Comparison of ENCODE assay signal across 20 cellular contexts in the genomic region with DNA sequence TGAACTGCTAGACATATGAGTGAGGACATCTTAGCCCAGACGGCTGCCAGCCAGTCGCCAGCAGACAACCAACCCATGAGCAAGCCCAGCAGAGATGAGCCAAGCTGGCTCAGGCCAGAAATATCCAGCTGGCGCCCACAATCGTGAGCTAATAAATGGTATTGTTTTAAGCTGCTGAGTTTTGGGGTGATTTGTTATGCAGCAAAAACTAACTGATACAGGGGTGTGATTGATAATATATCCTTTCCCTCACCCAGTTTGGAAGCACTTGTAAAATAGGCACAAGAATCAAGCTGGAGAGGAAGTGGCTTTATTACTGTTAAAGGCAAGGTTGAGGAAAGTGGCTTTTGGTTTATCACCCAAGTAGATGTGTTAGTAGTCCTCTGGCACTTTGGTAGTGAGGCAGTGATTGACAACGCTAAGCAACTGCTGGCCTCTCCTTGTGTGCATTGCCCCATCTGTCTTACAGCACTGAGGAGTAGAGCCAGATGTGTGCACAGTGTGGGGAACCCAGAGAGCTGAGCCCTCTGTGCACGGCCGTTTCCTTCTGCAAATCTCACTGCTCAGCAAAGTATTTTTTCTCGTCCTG.
"Had no signal": no experiment of that assay in that cellular context is flagged by ENCODE, and none has a peak within 500 bp of the region (broad histone marks: within the 10 kb centered on the region; RNA-seq: fewer than 3 reads in every experiment).

No MANE protein-coding gene starts in this region.

- H3K4me3 Mint-ChIP-seq: T-helper 1 cell treated with Interleukin-12 subunit alpha and Interleukin-12 subunit beta and Interleukin-4 antibody, amounts not matched to agents 30 μg/mL and 1 μg/mL, for 36 hours had no signal

- DNase-seq: activated CD4-positive, alpha-beta T cell treated with anti-CD3 and anti-CD28 coated beads, Interleukin-2, amount 50 U/mL, for 4 hours; activated gamma-delta T cell treated with Interleukin-2 at 50 U/mL for 16 hours; amygdala; dorsolateral prefrontal cortex; erythroblast; head of caudate nucleus; left lung; mammary epithelial cell; pancreas; stimulated activated CD4-positive, alpha-beta T cell treated with anti-CD3 and anti-CD28 coated beads, Interleukin-12 subunit alpha, Interleukin-12 subunit beta, amount 100 ng/mL, for 4 hours; stimulated activated CD4-positive, alpha-beta T cell treated with anti-CD3 and anti-CD28 coated beads, Interleukin-1b, Interleukin-23, amount 100 ng/mL, for 48 hours; stimulated activated CD8-positive, alpha-beta memory T cell treated with anti-CD3 and anti-CD28 coated beads, Interleukin-4, amount 100 ng/mL, for 48 hours; stimulated activated naive CD4-positive, alpha-beta T cell treated with Interleukin-2 at 50 U/mL for 16 hours; thyroid gland had no signal

- H3K27ac Mint-ChIP-seq: activated naive CD4-positive, alpha-beta T cell treated with anti-CD3 and anti-CD28 coated beads, Interleukin-2, amount 50 U/mL, for 72 hours; T-helper 1 cell treated with Interleukin-12 subunit alpha and Interleukin-12 subunit beta and Interleukin-4 antibody, amounts not matched to agents 30 μg/mL and 1 μg/mL, for 36 hours had no signal

- H3K27ac ChIP-seq: cardiac muscle cell, dorsolateral prefrontal cortex, left lung, neutrophil, pancreas, thyroid gland, VCaP had no signal

- H3K27me3 ChIP-seq: cardiac muscle cell, left lung, neutrophil, pancreas, thyroid gland had no signal

- H3K9me3 ChIP-seq: left lung, neutrophil, pancreas, thyroid gland had no signal

- H3K36me3 ChIP-seq: left lung, neutrophil, pancreas, thyroid gland had no signal

- H3K4me3 ChIP-seq: cardiac muscle cell, dorsolateral prefrontal cortex, left lung, pancreas, thyroid gland had no signal

- H3K9me3 Mint-ChIP-seq: activated naive CD4-positive, alpha-beta T cell treated with anti-CD3 and anti-CD28 coated beads, Interleukin-2, amount 50 U/mL, for 72 hours had no signal

- ATAC-seq: activated naive CD4-positive, alpha-beta T cell treated with anti-CD3 and anti-CD28 coated beads, Interleukin-2, amount 50 U/mL, for 72 hours; left lung; pancreas; sciatic nerve had no signal
